In the genomic region with DNA sequence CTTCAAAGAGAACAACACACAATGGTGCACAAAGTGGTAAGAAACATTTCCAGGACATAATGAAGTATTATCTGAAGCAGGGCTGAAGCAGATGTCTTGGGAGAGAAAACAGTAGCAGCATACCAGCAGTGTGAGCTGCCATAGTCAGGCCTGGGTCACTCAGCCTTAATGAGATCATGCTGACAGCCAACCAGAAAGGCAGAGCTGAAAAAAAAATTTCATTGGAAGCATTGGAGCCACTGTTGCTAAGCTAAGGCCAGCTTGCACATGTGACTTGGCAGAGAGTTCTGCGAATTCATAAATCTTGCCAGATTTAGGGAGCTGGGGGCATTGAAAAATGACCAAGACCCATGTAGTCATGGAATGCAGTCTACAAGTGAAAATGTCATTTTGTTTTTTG, we compare ENCODE assay signal across 18 cellular contexts.
DNase-seq lines count a peak whose midpoint lies in the region; ATAC-seq and TF ChIP-seq lines count a peak whose summit lies in the region.
"Had no signal": no experiment of that assay in that cellular context is flagged by ENCODE, and none has a peak within 500 bp of the region (broad histone marks: within the 10 kb centered on the region; RNA-seq: fewer than 3 reads in every experiment).

No MANE protein-coding gene starts in this region.

- TF ChIP-seq POLR2A in IMR-90 (IDR thresholded peaks at IDR 0.05; ENCODE audit: low read depth, low read length): no peak
- no peak for TF ChIP-seq POLR2A in heart left ventricle (IDR thresholded peaks at IDR 0.05)

- intact Hi-C loops in IMR-90 (cut with micrococcal nuclease) (no loop called here), natural killer cell (cut with micrococcal nuclease) (no loop called here), heart left ventricle (cut with DNase I) (no loop called here)

- H3K79me1 ChIP-seq in IMR-90 (ENCODE audit: low read depth in 1 of 2, low read length in 2 of 2) (no peaks in the 10 kb centered on the region), mesenchymal stem cell (replicated peaks; ENCODE audit: low read length, poor library complexity, severe bottlenecking) (no peaks in the 10 kb centered on the region)

- H2BK20ac ChIP-seq in IMR-90 (ENCODE audit: low read depth, low read length): no peak overlapping the region

- no peak overlapping the region for H3K14ac ChIP-seq in IMR-90 (replicated peaks; ENCODE audit: low read depth, low read length)
- H3K14ac ChIP-seq in mesenchymal stem cell (ENCODE audit: low read length in 2 of 2): no peak overlapping the region

- BruUV-seq in IMR-90 (replicated peaks; lab: Mats Ljungman, UMichigan): no TSS peak

- H2AK5ac ChIP-seq in IMR-90 (ENCODE audit: low read depth, low read length) (no peak overlapping the region), mesenchymal stem cell (ENCODE audit: low read length, severe bottlenecking) (no peak overlapping the region)

- H3K23ac ChIP-seq in IMR-90 (ENCODE audit: low read depth, low read length) (no peak overlapping the region), mesenchymal stem cell (ENCODE audit: low read length in 2 of 2) (no peak overlapping the region)

- no peak overlapping the region for H3K56ac ChIP-seq in IMR-90 (ENCODE audit: extremely low read depth, insufficient read depth, low read length)

- no peak overlapping the region for H3K4me2 ChIP-seq in IMR-90 (ENCODE audit: low read depth, low read length)
- H3K4me2 ChIP-seq in mesenchymal stem cell (ENCODE audit: low read length, poor library complexity, severe bottlenecking): no peak overlapping the region

- no peak overlapping the region for H4K8ac ChIP-seq in IMR-90 (ENCODE audit: low read depth in 2 of 2, low read length in 2 of 2)
- no peak overlapping the region for H4K8ac ChIP-seq in mesenchymal stem cell (ENCODE audit: low read length)

- DNase-seq in ACHN (peak; percentile 37), IMR-90 (peak; percentile 39), astrocyte of the spinal cord (ENCODE audit: low read depth, low spot score) (peak; percentile 42), mesenchymal stem cell (peak; percentile 43), cortex of kidney (lab: John Stamatoyannopoulos, UW) (no peak), natural killer cell (no peak), heart left ventricle (no peak)
- DNase-seq: activated CD4-positive, alpha-beta T cell treated with anti-CD3 and anti-CD28 coated beads for 36 hours; activated CD8-positive, alpha-beta memory T cell treated with anti-CD3 and anti-CD28 coated beads, Interleukin-2, amount 50 U/mL, for 48 hours; Calu3; effector memory CD8-positive, alpha-beta T cell; Kasumi-1; NCI-H187; NCI-H69; RPMI8226; tibial artery had no signal

- no peak overlapping the region for H4K5ac ChIP-seq in IMR-90 (ENCODE audit: low read depth, low read length)

- H3K27me3 Mint-ChIP-seq in natural killer cell (ENCODE audit: low read depth in 2 of 2): no peaks in the 10 kb centered on the region
- H3K27me3 Mint-ChIP-seq: activated naive CD4-positive, alpha-beta T cell treated with anti-CD3 and anti-CD28 coated beads, Interleukin-2, amount 50 U/mL, for 24 hours; effector memory CD8-positive, alpha-beta T cell had no signal

- no peak overlapping the region for H3K27ac Mint-ChIP-seq in natural killer cell
- H3K27ac Mint-ChIP-seq: activated CD4-positive, alpha-beta T cell treated with anti-CD3 and anti-CD28 coated beads for 36 hours; activated naive CD4-positive, alpha-beta T cell treated with anti-CD3 and anti-CD28 coated beads, Interleukin-2, amount 50 U/mL, for 24 hours; effector memory CD8-positive, alpha-beta T cell had no signal

- H2BK15ac ChIP-seq in IMR-90 (ENCODE audit: low read depth, low read length): no peak overlapping the region
- H2BK15ac ChIP-seq in mesenchymal stem cell (ENCODE audit: low read depth, poor library complexity, severe bottlenecking): no peak overlapping the region

- H3K18ac ChIP-seq in IMR-90 (ENCODE audit: low read depth, low read length): no peak overlapping the region
- no peak overlapping the region for H3K18ac ChIP-seq in mesenchymal stem cell (ENCODE audit: low read depth in 1 of 2, low read length in 2 of 2)

- no peak overlapping the region for H2AK9ac ChIP-seq in IMR-90 (replicated peaks; ENCODE audit: low read depth, low read length, poor library complexity)

- no peaks in the 10 kb centered on the region for H3K36me3 Mint-ChIP-seq in natural killer cell
- H3K36me3 Mint-ChIP-seq: activated naive CD4-positive, alpha-beta T cell treated with anti-CD3 and anti-CD28 coated beads, Interleukin-2, amount 50 U/mL, for 24 hours had no signal

- ATAC-seq in IMR-90 (ENCODE audit: low read depth) (peak; percentile 56), natural killer cell (no peak), heart left ventricle (no peak), GM18517 (IDR thresholded peaks at IDR 0.05; ENCODE audit: unreplicated experiment) (no peak)
- ATAC-seq: activated CD4-positive, alpha-beta T cell treated with anti-CD3 and anti-CD28 coated beads for 36 hours; effector memory CD8-positive, alpha-beta T cell had no signal

- H3K27me3 ChIP-seq in IMR-90 (ENCODE audit: control insufficient read depth, insufficient read depth, low read length) (no peaks in the 10 kb centered on the region), mesenchymal stem cell (ENCODE audit: control insufficient read depth in 1 of 2, insufficient read depth in 1 of 2, low read length in 2 of 2) (no peaks in the 10 kb centered on the region), heart left ventricle (no peaks in the 10 kb centered on the region)
- H3K27me3 ChIP-seq: tibial artery had no signal

- H3K9ac ChIP-seq in IMR-90 (ENCODE audit: low read depth, low read length) (no peak overlapping the region), mesenchymal stem cell (ENCODE audit: low read length) (peak overlapping the region; percentile 25)

- no peaks in the 10 kb centered on the region for H3K9me1 ChIP-seq in IMR-90 (ENCODE audit: insufficient read depth, low read length)

- H3K9me3 Mint-ChIP-seq in natural killer cell: peaks cover 0 to 4% of the 10 kb centered on the region in 2 donors
- H3K9me3 Mint-ChIP-seq: activated naive CD4-positive, alpha-beta T cell treated with anti-CD3 and anti-CD28 coated beads, Interleukin-2, amount 50 U/mL, for 24 hours had no signal

- H4K20me1 ChIP-seq in IMR-90 (ENCODE audit: insufficient read depth, low read length): no peaks in the 10 kb centered on the region

- H3K4me1 ChIP-seq in IMR-90 (ENCODE audit: control insufficient read depth, insufficient read depth, low read length) (no peaks in the 10 kb centered on the region), mesenchymal stem cell (ENCODE audit: control insufficient read depth, insufficient read depth, low read depth, low read length) (peaks cover 4% of the 10 kb centered on the region), heart left ventricle (no peaks in the 10 kb centered on the region)
- H3K4me1 ChIP-seq: tibial artery had no signal

- no peak overlapping the region for H2BK5ac ChIP-seq in IMR-90 (ENCODE audit: low read depth, low read length, poor library complexity, severe bottlenecking)
- no peak overlapping the region for H2BK5ac ChIP-seq in mesenchymal stem cell (ENCODE audit: low read depth, low read length, poor library complexity, severe bottlenecking)

- WGBS in IMR-90 (ENCODE audit: extremely low coverage in 2 of 2, insufficient read length in 1 of 2), 2 experiments: no CpG with 5 or more reads among the region's 1 CpG
- WGBS in mesenchymal stem cell: 100% methylated on average over 1 of the region's 1 CpG
- 67 to 85% (median 70%) methylated on average over 1 of the region's 1 CpG for WGBS in heart left ventricle, 4 donors

- no peak overlapping the region for H3K4ac ChIP-seq in IMR-90 (ENCODE audit: low read depth, low read length)
- H3K4ac ChIP-seq in mesenchymal stem cell (ENCODE audit: low read depth in 1 of 2, low read length in 2 of 2): no peak overlapping the region

- H2BK12ac ChIP-seq in mesenchymal stem cell (ENCODE audit: low read length in 2 of 2): no peak overlapping the region

- H2BK120ac ChIP-seq in IMR-90 (ENCODE audit: low read depth, low read length) (no peak overlapping the region), mesenchymal stem cell (ENCODE audit: low read depth, low read length) (no peak overlapping the region)

- H3K4me1 Mint-ChIP-seq in natural killer cell: no peaks in the 10 kb centered on the region
- H3K4me1 Mint-ChIP-seq: activated CD4-positive, alpha-beta T cell treated with anti-CD3 and anti-CD28 coated beads for 36 hours; activated naive CD4-positive, alpha-beta T cell treated with anti-CD3 and anti-CD28 coated beads, Interleukin-2, amount 50 U/mL, for 24 hours had no signal

- no peaks in the 10 kb centered on the region for H3K36me3 ChIP-seq in IMR-90 (ENCODE audit: control insufficient read depth, insufficient read depth, low read length)
- no peaks in the 10 kb centered on the region for H3K36me3 ChIP-seq in mesenchymal stem cell (ENCODE audit: control insufficient read depth in 1 of 2, insufficient read depth in 2 of 2, low read depth in 1 of 2, low read length in 2 of 2)
- H3K36me3 ChIP-seq in heart left ventricle: no peaks in the 10 kb centered on the region
- H3K36me3 ChIP-seq: tibial artery had no signal

- no peak overlapping the region for H3K4me3 ChIP-seq in IMR-90 (ENCODE audit: insufficient read depth, low read depth, low read length)
- no peak overlapping the region for H3K4me3 ChIP-seq in astrocyte of the spinal cord (ENCODE audit: low read depth, low read length)
- no peak overlapping the region for H3K4me3 ChIP-seq in mesenchymal stem cell (ENCODE audit: insufficient read depth in 1 of 2, low read depth in 1 of 2, low read length in 2 of 2)
- no peak overlapping the region for H3K4me3 ChIP-seq in heart left ventricle
- H3K4me3 ChIP-seq: tibial artery had no signal

- no peak overlapping the region for H3K27ac ChIP-seq in IMR-90 (ENCODE audit: insufficient read depth, low read length)
- H3K27ac ChIP-seq in mesenchymal stem cell (ENCODE audit: low read length, poor library complexity, severe bottlenecking): peak overlapping the region; percentile 17
- H3K27ac ChIP-seq in heart left ventricle: no peak overlapping the region
- H3K27ac ChIP-seq: tibial artery had no signal

- no peaks in the 10 kb centered on the region for H3K9me3 ChIP-seq in IMR-90 (ENCODE audit: control insufficient read depth, insufficient read depth, low read length)
- no peaks in the 10 kb centered on the region for H3K9me3 ChIP-seq in mesenchymal stem cell (ENCODE audit: control insufficient read depth, low read length)
- H3K9me3 ChIP-seq in heart left ventricle: peaks cover 0 to under 1% (median 0%) of the 10 kb centered on the region in 12 donors
- H3K9me3 ChIP-seq: tibial artery had no signal

- in situ Hi-C loops in ACHN (cut with HindIII; ENCODE audit: low pct_ligation_motif_present, low pct_unique_long_range_greater_than_20kb, low sequenced_read_pairs): no loop called here
- in situ Hi-C loops in IMR-90 (cut with MboI; ENCODE audit: low sequenced_read_pairs): no loop called here
- in situ Hi-C loops in astrocyte of the spinal cord (cut with HindIII; ENCODE audit: low sequenced_read_pairs): no loop called here

- TF ChIP-seq RAD21 in IMR-90 (IDR thresholded peaks at IDR 0.05; ENCODE audit: low read length): no peak

- H4K91ac ChIP-seq in IMR-90 (ENCODE audit: insufficient read depth, low read depth, low read length): no peak overlapping the region
- H4K91ac ChIP-seq in mesenchymal stem cell (ENCODE audit: low read length): no peak overlapping the region

- dilution Hi-C loops in IMR-90 (cut with HindIII; ENCODE audit: low sequenced_read_pairs, unreplicated experiment): no loop called here

- POLR2A ChIA-PET in IMR-90 (lab: Charles Lee; ENCODE audit: unreplicated experiment): no interaction called here

- H2AFZ ChIP-seq in IMR-90 (replicated peaks; ENCODE audit: low read length, poor library complexity): no peak overlapping the region
- H2AFZ ChIP-seq in mesenchymal stem cell (ENCODE audit: low read depth, low read length): no peak overlapping the region

- CTCF ChIA-PET in IMR-90 (lab: Yijun Ruan, JAX): no interaction called here

- no peak for TF ChIP-seq CTCF in IMR-90 (conservative IDR thresholded peaks at IDR 0.05; ENCODE audit: low read depth, low read length)
- TF ChIP-seq CTCF in astrocyte of the spinal cord (IDR thresholded peaks at IDR 0.05; ENCODE audit: low read depth, low read length): no peak
- TF ChIP-seq CTCF in natural killer cell (IDR thresholded peaks at IDR 0.05): no peak
- TF ChIP-seq CTCF in heart left ventricle (IDR thresholded peaks at IDR 0.05): no peak

- no peak overlapping the region for H3K4me3 Mint-ChIP-seq in natural killer cell
- H3K4me3 Mint-ChIP-seq: activated CD4-positive, alpha-beta T cell treated with anti-CD3 and anti-CD28 coated beads for 36 hours; activated naive CD4-positive, alpha-beta T cell treated with anti-CD3 and anti-CD28 coated beads, Interleukin-2, amount 50 U/mL, for 24 hours; effector memory CD8-positive, alpha-beta T cell had no signal

Comparison
In these comparisons a context has a peak if more than half of its experiments do, and no peak if none do; other contexts are left out.
1. DNase-seq: peak in ACHN (single experiment), IMR-90 (single experiment), astrocyte of the spinal cord (single experiment) and mesenchymal stem cell (single experiment); none in cortex of kidney (single experiment), natural killer cell (single experiment) and heart left ventricle (0 of 5).